Comparison of ENCODE assay signal across 13 cellular contexts in the genomic region with DNA sequence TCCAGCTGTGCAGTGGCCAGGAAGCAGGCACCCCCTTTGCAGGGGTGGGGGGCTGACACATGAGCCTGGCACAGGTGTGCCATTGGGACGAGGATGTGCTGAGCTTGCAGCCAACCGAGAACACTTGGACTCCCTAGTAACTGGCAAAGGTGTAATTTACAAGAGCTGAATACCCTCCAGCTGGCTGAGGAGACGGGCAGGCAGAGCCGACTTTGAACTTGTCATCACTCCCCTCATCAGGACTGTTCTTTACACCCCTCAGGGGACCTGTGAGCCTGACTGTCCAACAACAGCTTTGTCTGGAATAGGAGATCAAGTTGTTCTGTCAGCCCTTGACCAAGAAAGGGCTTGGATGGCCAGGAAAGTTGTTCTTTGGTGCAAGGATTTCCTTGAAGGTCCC.
DNase-seq lines count a peak whose midpoint lies in the region; ATAC-seq, FAIRE-seq and TF ChIP-seq lines count a peak whose summit lies in the region.
"Had no signal": no experiment of that assay in that cellular context is flagged by ENCODE, and none has a peak within 500 bp of the region (broad histone marks: within the 10 kb centered on the region; RNA-seq: fewer than 3 reads in every experiment).

No MANE protein-coding gene starts in this region.

- no peak overlapping the region for H3K4me2 ChIP-seq in H1 (ENCODE audit: insufficient read depth in 1 of 2, low read depth in 2 of 2, low read length in 2 of 2)
- H3K4me2 ChIP-seq in SK-N-SH = no peak overlapping the region
- H3K4me2 ChIP-seq: BLaER1 treated with 17β-estradiol and CSF1 and Interleukin-3, amounts not matched to agents 10 nM and 100 nM had no signal

- H3K4me3 ChIP-seq in right cardiac atrium (ENCODE audit: low read length) = no peak overlapping the region
- no peak overlapping the region for H3K4me3 ChIP-seq in H1 (ENCODE audit: extremely low read depth in 1 of 4, insufficient read depth in 2 of 4, low read depth in 3 of 4, low read length in 4 of 4)
- H3K4me3 ChIP-seq in SK-N-SH (ENCODE audit: low read depth in 2 of 2, low read length in 1 of 2) = no peak overlapping the region
- H3K4me3 ChIP-seq: BLaER1 treated with 17β-estradiol and CSF1 and Interleukin-3, amounts not matched to agents 10 nM and 100 nM; HAP-1 had no signal

- ATAC-seq in Right ventricle myocardium inferior (peak; percentile 51), right cardiac atrium (no peak)
- ATAC-seq: CD8-positive, alpha-beta T cell had no signal

- H3K27me3 ChIP-seq in right cardiac atrium (ENCODE audit: control insufficient read depth, insufficient read depth) (no peaks in the 10 kb centered on the region), H1 (replicated peaks in 1 of 4; ENCODE audit: control insufficient read depth in 3 of 4, extremely low read depth in 1 of 4, insufficient read depth in 3 of 4, low read length in 3 of 4) (no peaks in the 10 kb centered on the region), SK-N-SH (ENCODE audit: insufficient read depth) (peaks cover 4% of the 10 kb centered on the region; the same call in 1 of the 2 replicates)
- H3K27me3 ChIP-seq: BLaER1 treated with 17β-estradiol and CSF1 and Interleukin-3, amounts not matched to agents 10 nM and 100 nM had no signal

- no peaks in the 10 kb centered on the region for H3K23me2 ChIP-seq in H1 (ENCODE audit: low read depth, low read length)

- no peak for TF ChIP-seq POLR2A in H1 (IDR thresholded peaks at IDR 0.05; ENCODE audit: control extremely low read depth in 1 of 2, low read depth in 2 of 2, low read length in 2 of 2)

- H4K91ac ChIP-seq in H1 (replicated peaks; ENCODE audit: insufficient read length, low read length) = no peak overlapping the region

- 55% methylated on average over 4 of the region's 4 CpGs for WGBS in right cardiac atrium
- 83% methylated on average over 4 of the region's 4 CpGs; no CpG with 5 or more reads in 1 of the 2 experiments for WGBS in H1 (ENCODE audit: extremely low coverage in 1 of 2, insufficient coverage in 1 of 2, insufficient read length in 1 of 2, insufficient replicate concordance in 2 of 2, low coverage in 1 of 2, low lambda C conversion rate in 2 of 2, missing lambda C conversion rate in 1 of 2), 2 experiments
- 10% methylated on average over 2 of the region's 4 CpGs for WGBS in SK-N-SH (ENCODE audit: low lambda C conversion rate)

- H2BK120ac ChIP-seq in H1 (replicated peaks; ENCODE audit: low read depth, low read length) = no peak overlapping the region

- no peak for TF ChIP-seq RAD21 in H1 (IDR thresholded peaks at IDR 0.05 in 1 of 2, conservative IDR thresholded peaks at IDR 0.05 in 1 of 2; ENCODE audit: low read depth in 2 of 2, low read length in 2 of 2)
- no peak for TF ChIP-seq RAD21 in SK-N-SH (IDR thresholded peaks at IDR 0.05; ENCODE audit: low read length)

- FAIRE-seq in H1 (lab: Jason Lieb, UNC) = no peak
- FAIRE-seq: G401.6, GM12891, GM19239 had no signal

- H2BK15ac ChIP-seq in H1 (ENCODE audit: low read length) = no peak overlapping the region

- H3F3A ChIP-seq in SK-N-SH (replicated peaks; ENCODE audit: insufficient read depth) = no peaks in the 10 kb centered on the region

- no peak overlapping the region for H2BK12ac ChIP-seq in H1 (ENCODE audit: low read depth, low read length)

- CTCF ChIA-PET in H1 (lab: Charles Lee; ENCODE audit: partially characterized antibody) = interaction anchor here (0.6 to 6.1 kb wide), 23 partner anchors 8 to 249 kb away, joined by 3 to 31 read pairs (median 4); partner anchors contain the start of gene CDH23
- CTCF ChIA-PET in SK-N-SH (lab: Yijun Ruan, JAX) = interaction anchor here (1.3 to 2.7 kb wide), 2 partner anchors 13 to 61 kb away, joined by 3 to 9 read pairs; partner anchors contain the start of gene CDH23

- no peak for DNase-seq in Right ventricle myocardium inferior (ENCODE audit: missing footprints)
- DNase-seq in right cardiac atrium = no peak
- DNase-seq in NCI-H69 (lab: John Stamatoyannopoulos, UW) = peak; percentile 82
- no peak for DNase-seq in H1 (ENCODE audit: low read depth in 1 of 2, low spot score in 2 of 2)
- no peak for DNase-seq in SK-N-SH
- DNase-seq in LoVo (ENCODE audit: low spot score) = no peak
- DNase-seq: Calu3; CD8-positive, alpha-beta T cell had no signal

- TF ChIP-seq CTCF in H1 (IDR thresholded peaks at IDR 0.05; ENCODE audit: control extremely low read depth in 1 of 3, insufficient read depth in 1 of 3, low read depth in 1 of 3, low read length in 3 of 3) (no peak), SK-N-SH (IDR thresholded peaks at IDR 0.05) (no peak)

- H3K79me2 ChIP-seq in H1 (ENCODE audit: control insufficient read depth in 1 of 2, insufficient read depth in 2 of 2, low read length in 2 of 2) (no peaks in the 10 kb centered on the region), SK-N-SH (ENCODE audit: insufficient read depth) (no peaks in the 10 kb centered on the region)

- no peak overlapping the region for H2AK5ac ChIP-seq in H1 (ENCODE audit: low read depth, low read length)

- TF ChIP-seq EP300 in H1 (IDR thresholded peaks at IDR 0.05; ENCODE audit: borderline replicate concordance in 1 of 2, low read depth in 2 of 2, low read length in 2 of 2) = no peak
- no peak for TF ChIP-seq EP300 in SK-N-SH (IDR thresholded peaks at IDR 0.05; ENCODE audit: borderline replicate concordance in 1 of 2, low read depth in 1 of 2, low read length in 1 of 2)

- no peak overlapping the region for H2AFZ ChIP-seq in H1 (ENCODE audit: low read length)
- no peak overlapping the region for H2AFZ ChIP-seq in SK-N-SH (ENCODE audit: low read depth)

- no peak overlapping the region for H3K9ac ChIP-seq in H1 (replicated peaks in 1 of 4; ENCODE audit: extremely low read depth in 1 of 4, low read depth in 3 of 4, low read length in 3 of 4)
- no peak overlapping the region for H3K9ac ChIP-seq in SK-N-SH
- H3K9ac ChIP-seq: BLaER1 treated with 17β-estradiol and CSF1 and Interleukin-3, amounts not matched to agents 10 nM and 100 nM had no signal

- no peaks in the 10 kb centered on the region for H3K9me3 ChIP-seq in right cardiac atrium (ENCODE audit: control insufficient read depth, low read length)
- H3K9me3 ChIP-seq in H1 (ENCODE audit: insufficient read depth in 2 of 2, low read depth in 1 of 2, low read length in 1 of 2) = no peaks in the 10 kb centered on the region
- no peaks in the 10 kb centered on the region for H3K9me3 ChIP-seq in SK-N-SH
- H3K9me3 ChIP-seq: BLaER1 treated with 17β-estradiol and CSF1 and Interleukin-3, amounts not matched to agents 10 nM and 100 nM; HAP-1 had no signal

- H3K18ac ChIP-seq in H1 (ENCODE audit: extremely low read depth, low read length) = no peak overlapping the region

- no peaks in the 10 kb centered on the region for H3K9me2 ChIP-seq in SK-N-SH

- H3K79me1 ChIP-seq in H1 (ENCODE audit: low read depth, low read length) = no peaks in the 10 kb centered on the region

- no peak overlapping the region for H2BK5ac ChIP-seq in H1 (ENCODE audit: low read depth, low read length)

- H3K36me3 ChIP-seq in H1 (ENCODE audit: control insufficient read depth in 2 of 4, insufficient read depth in 4 of 4, low read length in 3 of 4) (no peaks in the 10 kb centered on the region), SK-N-SH (replicated peaks in 1 of 2; ENCODE audit: control insufficient read depth in 1 of 2, insufficient read depth in 2 of 2, low read length in 1 of 2) (no peaks in the 10 kb centered on the region)
- H3K36me3 ChIP-seq: BLaER1 treated with 17β-estradiol and CSF1 and Interleukin-3, amounts not matched to agents 10 nM and 100 nM; HAP-1 had no signal

- no peaks in the 10 kb centered on the region for H4K20me1 ChIP-seq in H1 (replicated peaks in 1 of 2; ENCODE audit: control insufficient read depth in 1 of 2, insufficient read depth in 2 of 2, low read length in 2 of 2)
- no peaks in the 10 kb centered on the region for H4K20me1 ChIP-seq in SK-N-SH (ENCODE audit: insufficient read depth)

- intact Hi-C loops in Right ventricle myocardium inferior (cut with DNase I) = no loop called here
- intact Hi-C loops in right cardiac atrium (cut with DNase I) = no loop called here

- POLR2A ChIA-PET in H1 (lab: Charles Lee; ENCODE audit: partially characterized antibody) = interaction anchor here (1.3 kb wide), 1 partner anchor 18 kb away, joined by 3 read pairs; no protein-coding TSS in a partner anchor
- POLR2A ChIA-PET in SK-N-SH (lab: Yijun Ruan, JAX) = no interaction called here

- peak overlapping the region; percentile 28; the same call in 1 of the 2 replicates for H4K8ac ChIP-seq in H1 (ENCODE audit: extremely low read depth, insufficient read depth, low read length)

- no peak overlapping the region for H3K23ac ChIP-seq in H1 (ENCODE audit: insufficient read length)

- H3K4ac ChIP-seq in H1 (replicated peaks; ENCODE audit: insufficient read length, low read depth, low read length) = no peak overlapping the region

- H3K56ac ChIP-seq in H1 (replicated peaks; ENCODE audit: insufficient read length, low read depth, low read length) = no peak overlapping the region

- no peak overlapping the region for H3K27ac ChIP-seq in right cardiac atrium (ENCODE audit: low read length)
- H3K27ac ChIP-seq in H1 (ENCODE audit: low read depth, low read length) = no peak overlapping the region
- H3K27ac ChIP-seq in SK-N-SH (ENCODE audit: low read depth in 2 of 2, low read length in 1 of 2) = no peak overlapping the region
- H3K27ac ChIP-seq: BLaER1 treated with 17β-estradiol and CSF1 and Interleukin-3, amounts not matched to agents 10 nM and 100 nM had no signal

- H3K14ac ChIP-seq in H1 (ENCODE audit: insufficient read length) = no peak overlapping the region

- H2BK20ac ChIP-seq in H1 (ENCODE audit: low read length) = no peak overlapping the region

- H4K5ac ChIP-seq in H1 (ENCODE audit: insufficient read length, low read depth, low read length) = no peak overlapping the region

- H3K4me1 ChIP-seq in right cardiac atrium (ENCODE audit: control insufficient read depth, insufficient read depth, low read length) (no peaks in the 10 kb centered on the region), H1 (replicated peaks in 1 of 4; ENCODE audit: control insufficient read depth in 3 of 4, insufficient read depth in 4 of 4, low read length in 3 of 4) (no peaks in the 10 kb centered on the region), SK-N-SH (ENCODE audit: control insufficient read depth in 1 of 2, insufficient read depth in 2 of 2, low read depth in 1 of 2, low read length in 1 of 2) (peaks cover 0 to 5% of the 10 kb centered on the region in 2 experiments; a peak in 1 of 4 replicates)
- H3K4me1 ChIP-seq: BLaER1 treated with 17β-estradiol and CSF1 and Interleukin-3, amounts not matched to agents 10 nM and 100 nM; HAP-1 had no signal

TF ChIP-seq in H1, 55 proteins besides CTCF, POLR2A, EP300 and RAD21:
- no peak for TF ChIP-seq JUND (IDR thresholded peaks at IDR 0.05; ENCODE audit: low read length)

TF ChIP-seq in SK-N-SH, 30 proteins besides CTCF, POLR2A, EP300 and RAD21 (continues in another document):
- TF ChIP-seq NRF1 (IDR thresholded peaks at IDR 0.05; ENCODE audit: low read depth, low read length) = no peak
- TF ChIP-seq CHD2 (IDR thresholded peaks at IDR 0.05; ENCODE audit: low read length, partially characterized antibody) = no peak
- no peak for TF ChIP-seq FOXJ3 (CRISPR knock-in tag; IDR thresholded peaks at IDR 0.05)
- no peak for TF ChIP-seq ELF1 (IDR thresholded peaks at IDR 0.05)
- TF ChIP-seq GABPA (IDR thresholded peaks at IDR 0.05; ENCODE audit: low read depth) = no peak
